12 cellular contexts compared by ENCODE assay signal in genomic region chr20:35821807-35822242, GRCh38. TPM values are rescaled to one million over a fixed set of nuclear protein-coding genes. Genes with fewer than 3 reads are reported as not detected.
DNase-seq lines count a peak whose midpoint lies in the region; ATAC-seq, FAIRE-seq and TF ChIP-seq lines count a peak whose summit lies in the region.
"Had no signal": no experiment of that assay in that cellular context is flagged by ENCODE, and none has a peak within 500 bp of the region (broad histone marks: within the 10 kb centered on the region; RNA-seq: fewer than 3 reads in every experiment).

No MANE protein-coding gene starts in this region.

- H3K9me3 ChIP-seq in A549, result no peaks in the 10 kb centered on the region
- no peaks in the 10 kb centered on the region for H3K9me3 ChIP-seq in Karpas-422 (ENCODE audit: low read length)
- H3K9me3 ChIP-seq: suprapubic skin had no signal

- WGBS in A549 (ENCODE audit: missing lambda C conversion rate), result 73% methylated on average over 8 of the region's 8 CpGs

- intact Hi-C loops in activated T-helper 2 cell treated with anti-CD3 and anti-CD28 coated beads, Interferon-gamma antibody, Interleukin-2, Interleukin-4, amounts not matched to agents 10 μg/mL and 5 μg/mL and 100 μg/mL, durations not matched to agents 14 hours and 24 hours and 36 hours (cut with micrococcal nuclease), result no loop called here

- TF ChIP-seq RAD21 in A549 (conservative IDR thresholded peaks at IDR 0.05 in 1 of 2, IDR thresholded peaks at IDR 0.05 in 1 of 2), result no peak

- H3K4me2 ChIP-seq in A549, result 0 out of 3 replicates have a peak overlapping the region, but pooled peaks have one; percentile 7
- H3K4me2 ChIP-seq in GM23338, result no peak overlapping the region
- H3K4me2 ChIP-seq in Karpas-422 (ENCODE audit: low read depth, low read length, poor library complexity, severe bottlenecking), result no peak overlapping the region

- POLR2A ChIA-PET in A549 (lab: Yijun Ruan, JAX), result no interaction called here

- H3K4me3 ChIP-seq in A549 (no peak overlapping the region), GM23338 (no peak overlapping the region), Karpas-422 (ENCODE audit: low read length) (no peak overlapping the region)
- H3K4me3 ChIP-seq: suprapubic skin had no signal

- peaks cover 25% of the 10 kb centered on the region for H3K4me1 ChIP-seq in A549
- no peaks in the 10 kb centered on the region for H3K4me1 ChIP-seq in GM23338 (ENCODE audit: insufficient read depth)
- no peaks in the 10 kb centered on the region for H3K4me1 ChIP-seq in Karpas-422 (ENCODE audit: low read length)

- H3K27me3 Mint-ChIP-seq in GM23338 (ENCODE audit: insufficient read depth, low read depth, poor library complexity) (peaks cover 4% of the 10 kb centered on the region), immature natural killer cell (ENCODE audit: low read depth in 3 of 3) (peaks cover 1 to 2% (median 2%) of the 10 kb centered on the region in 3 donors)
- no peaks in the 10 kb centered on the region for H3K27me3 Mint-ChIP-seq in activated T-helper 2 cell treated with anti-CD3 and anti-CD28 coated beads, Interferon-gamma antibody, Interleukin-2, Interleukin-4, amounts not matched to agents 10 μg/mL and 5 μg/mL and 100 μg/mL, durations not matched to agents 14 hours and 24 hours and 36 hours (ENCODE audit: low read depth)
- no peaks in the 10 kb centered on the region for H3K27me3 Mint-ChIP-seq in stimulated activated naive CD8-positive, alpha-beta T cell treated with anti-CD3 and anti-CD28 coated beads, Interleukin-15, amount 100 ng/mL, for 72 hours

- H3K27ac Mint-ChIP-seq in GM23338, result peak overlapping the region; percentile 3; the same call in 1 of the 2 replicates
- peak overlapping the region; percentile 21 for H3K27ac Mint-ChIP-seq in activated T-helper 2 cell treated with anti-CD3 and anti-CD28 coated beads, Interferon-gamma antibody, Interleukin-2, Interleukin-4, amounts not matched to agents 10 μg/mL and 5 μg/mL and 100 μg/mL, durations not matched to agents 14 hours and 24 hours and 36 hours
- H3K27ac Mint-ChIP-seq in immature natural killer cell, result peak overlapping the region in 5 of 6 donors; percentile 3 to 48 (median 8)
- no peak overlapping the region for H3K27ac Mint-ChIP-seq in stimulated activated naive CD8-positive, alpha-beta T cell treated with anti-CD3 and anti-CD28 coated beads, Interleukin-15, amount 100 ng/mL, for 72 hours

- H4K20me1 ChIP-seq in GM23338 (replicated peaks; ENCODE audit: insufficient read depth) (peaks cover 8% of the 10 kb centered on the region; the same call in 1 of the 2 replicates), Karpas-422 (ENCODE audit: insufficient read depth, low read depth, low read length) (no peaks in the 10 kb centered on the region)

- CTCF ChIA-PET in A549 (lab: Yijun Ruan, JAX), result no interaction called here

- H3K9ac ChIP-seq in Karpas-422 (ENCODE audit: low read length), result no peak overlapping the region

- no peak overlapping the region for H2AFZ ChIP-seq in GM23338
- H2AFZ ChIP-seq in Karpas-422 (ENCODE audit: low read length), result no peak overlapping the region

- no peak for FAIRE-seq in A549 (lab: Jason Lieb, UNC)

- H3K79me2 ChIP-seq in GM23338 (replicated peaks; ENCODE audit: insufficient read depth) (peaks cover 6% of the 10 kb centered on the region), Karpas-422 (ENCODE audit: low read length) (peaks cover 55% of the 10 kb centered on the region)

- H3K36me3 ChIP-seq in GM23338 (ENCODE audit: insufficient read depth) (no peaks in the 10 kb centered on the region), Karpas-422 (ENCODE audit: insufficient read depth, low read length) (0 out of 2 replicates have a peak, but pooled peaks cover 3% of the 10 kb centered on the region)
- H3K36me3 ChIP-seq: suprapubic skin had no signal

- H3K4me3 Mint-ChIP-seq in GM23338 (no peak overlapping the region), immature natural killer cell (no peak overlapping the region)
- H3K4me3 Mint-ChIP-seq in activated T-helper 2 cell treated with anti-CD3 and anti-CD28 coated beads, Interferon-gamma antibody, Interleukin-2, Interleukin-4, amounts not matched to agents 10 μg/mL and 5 μg/mL and 100 μg/mL, durations not matched to agents 14 hours and 24 hours and 36 hours (ENCODE audit: low read depth), result no peak overlapping the region
- H3K4me3 Mint-ChIP-seq in stimulated activated naive CD8-positive, alpha-beta T cell treated with anti-CD3 and anti-CD28 coated beads, Interleukin-15, amount 100 ng/mL, for 72 hours, result no peak overlapping the region

- DNase-seq in A549 (ENCODE audit: low read depth in 1 of 2, low spot score in 1 of 2) (peak in 1 of 2 experiments; percentile 18), GM23338 (ENCODE audit: low spot score) (no peak), immature natural killer cell (no peak), mucosa of gallbladder (ENCODE audit: low spot score) (no peak), Karpas-422 (no peak)
- no peak for DNase-seq in activated T-helper 2 cell treated with anti-CD3 and anti-CD28 coated beads, Interferon-gamma antibody, Interleukin-2, Interleukin-4, amounts not matched to agents 10 μg/mL and 5 μg/mL and 100 μg/mL, durations not matched to agents 14 hours and 24 hours and 36 hours (ENCODE audit: low spot score)
- no peak for DNase-seq in stimulated activated naive CD8-positive, alpha-beta T cell treated with anti-CD3 and anti-CD28 coated beads, Interleukin-15, amount 100 ng/mL, for 72 hours
- DNase-seq: NCI-H2107; stimulated activated CD4-positive, alpha-beta T cell treated with anti-CD3 and anti-CD28 coated beads, Interleukin-1b, Interleukin-23, amount 100 ng/mL, for 48 hours had no signal

- H3K9me3 Mint-ChIP-seq in GM23338 (no peaks in the 10 kb centered on the region), immature natural killer cell (no peaks in the 10 kb centered on the region)
- H3K9me3 Mint-ChIP-seq in activated T-helper 2 cell treated with anti-CD3 and anti-CD28 coated beads, Interferon-gamma antibody, Interleukin-2, Interleukin-4, amounts not matched to agents 10 μg/mL and 5 μg/mL and 100 μg/mL, durations not matched to agents 14 hours and 24 hours and 36 hours, result no peaks in the 10 kb centered on the region
- no peaks in the 10 kb centered on the region for H3K9me3 Mint-ChIP-seq in stimulated activated naive CD8-positive, alpha-beta T cell treated with anti-CD3 and anti-CD28 coated beads, Interleukin-15, amount 100 ng/mL, for 72 hours

- H3K9me2 ChIP-seq in GM23338 (ENCODE audit: insufficient read depth) (no peaks in the 10 kb centered on the region), Karpas-422 (replicated peaks; ENCODE audit: insufficient read depth, low read length) (no peaks in the 10 kb centered on the region)

- no peaks in the 10 kb centered on the region for H3K27me3 ChIP-seq in GM23338 (ENCODE audit: insufficient read depth)
- no peaks in the 10 kb centered on the region for H3K27me3 ChIP-seq in Karpas-422 (ENCODE audit: low read length)
- H3K27me3 ChIP-seq: suprapubic skin had no signal

- TF ChIP-seq POLR2A in A549 (IDR thresholded peaks at IDR 0.05; ENCODE audit: low read length), result no peak

- peaks cover 2% of the 10 kb centered on the region; the same call in 2 of the 3 replicates for H3K4me1 Mint-ChIP-seq in GM23338
- peaks cover 24% of the 10 kb centered on the region for H3K4me1 Mint-ChIP-seq in activated T-helper 2 cell treated with anti-CD3 and anti-CD28 coated beads, Interferon-gamma antibody, Interleukin-2, Interleukin-4, amounts not matched to agents 10 μg/mL and 5 μg/mL and 100 μg/mL, durations not matched to agents 14 hours and 24 hours and 36 hours (ENCODE audit: low read depth)
- peaks cover 20 to 49% of the 10 kb centered on the region in 2 donors for H3K4me1 Mint-ChIP-seq in immature natural killer cell
- H3K4me1 Mint-ChIP-seq in stimulated activated naive CD8-positive, alpha-beta T cell treated with anti-CD3 and anti-CD28 coated beads, Interleukin-15, amount 100 ng/mL, for 72 hours, result peaks cover 31% of the 10 kb centered on the region

- ATAC-seq in A549, result peak; percentile 37 to 40; a peak in 3 of 6 replicates
- no peak for ATAC-seq in GM23338
- no peak for ATAC-seq in HG02763 (IDR thresholded peaks at IDR 0.05; ENCODE audit: unreplicated experiment)
- ATAC-seq in stimulated activated naive CD8-positive, alpha-beta T cell treated with anti-CD3 and anti-CD28 coated beads, Interleukin-15, amount 100 ng/mL, for 72 hours, result no peak

- TF ChIP-seq CTCF in A549 (IDR thresholded peaks at IDR 0.05), result no peak
- no peak for TF ChIP-seq CTCF in GM23338 (conservative IDR thresholded peaks at IDR 0.05; ENCODE audit: low read depth in 2 of 2)

- H3F3A ChIP-seq in GM23338 (replicated peaks; ENCODE audit: low read depth), result no peaks in the 10 kb centered on the region

- H3K36me3 Mint-ChIP-seq in GM23338 (ENCODE audit: low read depth) (peaks cover 26% of the 10 kb centered on the region), immature natural killer cell (peaks cover 3 to 13% (median 5%) of the 10 kb centered on the region in 3 donors)
- H3K36me3 Mint-ChIP-seq in activated T-helper 2 cell treated with anti-CD3 and anti-CD28 coated beads, Interferon-gamma antibody, Interleukin-2, Interleukin-4, amounts not matched to agents 10 μg/mL and 5 μg/mL and 100 μg/mL, durations not matched to agents 14 hours and 24 hours and 36 hours (ENCODE audit: low read depth), result peaks cover 25% of the 10 kb centered on the region

- H3K27ac ChIP-seq in A549, result peak overlapping the region in 1 of 2 experiments; percentile 58; a peak in 2 of 6 replicates
- peak overlapping the region; percentile 78 for H3K27ac ChIP-seq in GM23338 (ENCODE audit: low read depth)
- no peak overlapping the region for H3K27ac ChIP-seq in Karpas-422 (ENCODE audit: low read length)
- H3K27ac ChIP-seq: HL-60, suprapubic skin had no signal

- no peak for TF ChIP-seq EP300 in A549 (IDR thresholded peaks at IDR 0.05)

TF ChIP-seq in A549, 52 proteins besides CTCF, POLR2A, EP300 and RAD21 (continues in another document):
- TF ChIP-seq KDM1A (IDR thresholded peaks at IDR 0.05; ENCODE audit: low read depth), result no peak
- TF ChIP-seq ZC3H11A (IDR thresholded peaks at IDR 0.05), result no peak

TF ChIP-seq in GM23338, 12 proteins besides CTCF, POLR2A, EP300 and RAD21 (continues in another document):
- no peak for TF ChIP-seq EZH2phosphoT487 (IDR thresholded peaks at IDR 0.05; ENCODE audit: unreplicated experiment)

RNA-seq across cellular contexts. Expression of gene PHF20, which starts 50.0 kb away (rescaled TPM):
- polyA plus RNA-seq in A549 (2011; rRNA removed), result 27.9 and 32.8 TPM in 2 replicates
- 18.6 and 19.1 TPM in 2 replicates for polyA plus RNA-seq in A549 (2012; cell fraction: cytosol; rRNA removed)
- polyA plus RNA-seq in A549 (2012; cell fraction: nucleus; rRNA removed), result 19.9 and 33.1 TPM in 2 replicates
- 23.8 to 24.9 TPM (median 24.0 TPM) in 3 replicates for polyA plus RNA-seq in A549 (2017; fragmentation: RNase III; extraction: RNeasy Plus Mini Kit Qiagen cat#74134 plus additional on column Dnase treatment)
- 30.8 and 40.1 TPM in 2 replicates for polyA minus RNA-seq in A549 (2011; rRNA and poly(A)+ RNA removed)
- total RNA-seq in GM23338 (2014; rRNA removed; shearing (Covaris generic)), result 56.6 and 71.8 TPM in 2 replicates
- polyA plus RNA-seq in GM23338 (2016; fragmentation: Nextera tagmentation; extraction: Ambion mirVana), result 103 TPM in 2 replicates
- total RNA-seq in activated T-helper 2 cell treated with anti-CD3 and anti-CD28 coated beads, Interferon-gamma antibody, Interleukin-2, Interleukin-4, amounts not matched to agents 10 μg/mL and 5 μg/mL and 100 μg/mL, durations not matched to agents 14 hours and 24 hours and 36 hours, result 55.1 and 64.3 TPM in 2 replicates
- polyA plus RNA-seq in immature natural killer cell, result 100 to 1,000 TPM in 2 of 3 donors, 10 to 100 TPM in 1; 92.6 to 140 (median 112) TPM
- total RNA-seq in mucosa of gallbladder, result 44.4 TPM
- 27.8 and 41.7 TPM in 2 replicates for total RNA-seq in Karpas-422 (2014; rRNA removed; shearing (Covaris generic); ENCODE audit: low replicate concordance)

Comparison
In these comparisons a context has a peak if more than half of its experiments do, and no peak if none do; other contexts are left out.
1. ATAC-seq: peak in A549 (2 of 2); none in GM23338 (single experiment), HG02763 (single experiment) and stimulated activated naive CD8-positive, alpha-beta T cell treated with anti-CD3 and anti-CD28 coated beads, Interleukin-15, amount 100 ng/mL, for 72 hours (single experiment).
2. H3K27ac Mint-ChIP-seq: peak in GM23338 (single experiment), activated T-helper 2 cell treated with anti-CD3 and anti-CD28 coated beads, Interferon-gamma antibody, Interleukin-2, Interleukin-4, amounts not matched to agents 10 μg/mL and 5 μg/mL and 100 μg/mL, durations not matched to agents 14 hours and 24 hours and 36 hours (single experiment) and immature natural killer cell (5 of 6); none in stimulated activated naive CD8-positive, alpha-beta T cell treated with anti-CD3 and anti-CD28 coated beads, Interleukin-15, amount 100 ng/mL, for 72 hours (0 of 2).